In genomic region chr1:19644761-19645543, GRCh38 we compare ENCODE assay signal across 8 cellular contexts. TPM values are rescaled to one million over a fixed set of nuclear protein-coding genes. Genes with fewer than 3 reads are reported as not detected.
A peak's percentile ranks its signal among the peaks of the same experiment; 100 is the strongest.
DNase-seq lines count a peak whose midpoint lies in the region; ATAC-seq, FAIRE-seq and TF ChIP-seq lines count a peak whose summit lies in the region.

No MANE protein-coding gene starts in this region.

- H3K4me1 Mint-ChIP-seq in activated naive CD8-positive, alpha-beta T cell (ENCODE audit: low read depth): peaks cover 28% of the 10 kb centered on the region

- no peak for FAIRE-seq in GM12891 (lab: Jason Lieb, UNC)

- peaks cover 1% of the 10 kb centered on the region for H3K27me3 Mint-ChIP-seq in activated naive CD8-positive, alpha-beta T cell

- H3K27me3 ChIP-seq in sigmoid colon: no peaks in the 10 kb centered on the region

- peak overlapping the region; percentile 85 for H3K27ac Mint-ChIP-seq in activated naive CD8-positive, alpha-beta T cell

- no peak for TF ChIP-seq EP300 in sigmoid colon (IDR thresholded peaks at IDR 0.05)

- peaks cover 0 to 57% (median 46%) of the 10 kb centered on the region in 4 donors for H3K4me1 ChIP-seq in sigmoid colon

- intact Hi-C loops in left ventricle myocardium superior (cut with micrococcal nuclease) (no loop called here), sigmoid colon (cut with DNase I) (loop anchor here (2.0 to 5.0 kb wide), 3 partner anchors 48 to 393 kb away; partner anchors contain the start of genes CAPZB, EMC1 and MRTO4)

- no peak for TF ChIP-seq CTCF in sigmoid colon (IDR thresholded peaks at IDR 0.05)

- peak overlapping the region; percentile 75 to 89 (median 84) for H3K4me3 ChIP-seq in sigmoid colon

- 2 to 6% methylated on average over 68 of the region's 68 CpGs for WGBS in sigmoid colon, 2 donors

- peak overlapping the region; percentile 95 for H3K4me3 Mint-ChIP-seq in activated naive CD8-positive, alpha-beta T cell

- no peaks in the 10 kb centered on the region for H3K9me3 ChIP-seq in sigmoid colon

- ATAC-seq in left ventricle myocardium superior (peak; percentile 19), GM21723 (IDR thresholded peaks at IDR 0.05; ENCODE audit: unreplicated experiment) (no peak)

- TF ChIP-seq POLR2A in GM12891 (IDR thresholded peaks at IDR 0.05; ENCODE audit: low read depth, low read length): no peak
- TF ChIP-seq POLR2A in sigmoid colon (IDR thresholded peaks at IDR 0.05): peak in 1 of 2 donors; percentile 27

- DNase-seq in GM12891 (ENCODE audit: insufficient read length, low spot score) (peak; percentile 76), NCI-H748 treated with DMSO at 0.1 percent for 48 hours (lab: John Stamatoyannopoulos, UW) (peak; percentile 2), left ventricle myocardium superior (peak; percentile 55), sigmoid colon (no peak), T-helper 9 cell (no peak), cerebellar nuclear complex (lab: John Stamatoyannopoulos, UW) (no peak)

- no peaks in the 10 kb centered on the region for H3K36me3 ChIP-seq in sigmoid colon

- H3K36me3 Mint-ChIP-seq in activated naive CD8-positive, alpha-beta T cell: no peaks in the 10 kb centered on the region

- peak overlapping the region; percentile 93 to 97 (median 94) for H3K27ac ChIP-seq in sigmoid colon

- H3K9me3 Mint-ChIP-seq in activated naive CD8-positive, alpha-beta T cell (ENCODE audit: low read depth): no peaks in the 10 kb centered on the region

TF ChIP-seq in GM12891, 5 proteins besides CTCF, POLR2A, EP300 and RAD21:
- TF ChIP-seq POLR2AphosphoS5 (IDR thresholded peaks at IDR 0.05; ENCODE audit: low read depth, low read length) (no peak), PAX5 (IDR thresholded peaks at IDR 0.05; ENCODE audit: insufficient read depth, low read length, severe bottlenecking) (no peak)
TF ChIP-seq in GM12891: peak in this region for 0.

RNA-seq across cellular contexts. Expression of gene NBL1, which starts 0.8 kb away (rescaled TPM):
- polyA plus RNA-seq in GM12891 (2012; ENCODE audit: low read depth, missing spikeins): 1.3 TPM
- total RNA-seq in left ventricle myocardium superior (49.1 TPM), sigmoid colon (100 to 1,000 TPM in 2 of 4 donors, 10 to 100 TPM in 2; 64.1 to 128 (median 87.6) TPM)
- polyA plus RNA-seq in sigmoid colon: 100 to 1,000 TPM; 245 to 394 (median 260) TPM

RNA-seq across cellular contexts. Expression of gene HTR6, which starts 19.7 kb away (rescaled TPM):
- polyA plus RNA-seq in GM12891 (2012; ENCODE audit: low read depth, missing spikeins): 0.32 TPM
- total RNA-seq in left ventricle myocardium superior (not detected), sigmoid colon (not detected)
- under 1 TPM in 1 of 3 donors, not detected in 2; 0.15 TPM for polyA plus RNA-seq in sigmoid colon

Comparison
In these comparisons a context has a peak if more than half of its experiments do, and no peak if none do; other contexts are left out.
1. DNase-seq: peak in GM12891 (single experiment), NCI-H748 treated with DMSO at 0.1 percent for 48 hours (single experiment) and left ventricle myocardium superior (single experiment); none in sigmoid colon (single experiment), T-helper 9 cell (single experiment) and cerebellar nuclear complex (0 of 2).